In genomic region chr9:37002413-37003217, GRCh38 we compare ENCODE assay signal across 15 cellular contexts. TPM values are rescaled to one million over a fixed set of nuclear protein-coding genes. Genes with fewer than 3 reads are reported as not detected.
DNase-seq lines count a peak whose midpoint lies in the region; ATAC-seq, FAIRE-seq and TF ChIP-seq lines count a peak whose summit lies in the region.
"Had no signal": no experiment of that assay in that cellular context is flagged by ENCODE, and none has a peak within 500 bp of the region (broad histone marks: within the 10 kb centered on the region; RNA-seq: fewer than 3 reads in every experiment).

No MANE protein-coding gene starts in this region.

- H4K20me1 ChIP-seq in BLaER1 (peaks cover 100% of the 10 kb centered on the region), GM23338 (replicated peaks; ENCODE audit: insufficient read depth) (0 out of 2 replicates have a peak, but pooled peaks cover 4% of the 10 kb centered on the region), GM12878 (ENCODE audit: control insufficient read depth, insufficient read depth) (no peaks in the 10 kb centered on the region)

- H3K27ac ChIP-seq in BLaER1 (peak overlapping the region; percentile 57), GM23338 (ENCODE audit: low read depth) (no peak overlapping the region), GM12878 (ENCODE audit: control insufficient read depth, insufficient read depth) (peak overlapping the region; percentile 98), mesodermal cell (ENCODE audit: low read depth, low read length, severe bottlenecking) (no peak overlapping the region)
- H3K27ac ChIP-seq: tibial artery had no signal

- TF ChIP-seq RAD21 in GM12878 (IDR thresholded peaks at IDR 0.05; ENCODE audit: insufficient read depth, low read depth, low read length): no peak

- H3F3A ChIP-seq in GM23338 (replicated peaks; ENCODE audit: low read depth): no peaks in the 10 kb centered on the region

- no peaks in the 10 kb centered on the region for H3K9me3 Mint-ChIP-seq in GM23338

- H3K9me3 ChIP-seq in BLaER1: no peaks in the 10 kb centered on the region
- no peaks in the 10 kb centered on the region for H3K9me3 ChIP-seq in GM12878 (replicated peaks; ENCODE audit: control insufficient read depth, insufficient read depth, low read length)
- no peaks in the 10 kb centered on the region for H3K9me3 ChIP-seq in mesodermal cell (ENCODE audit: control insufficient read depth, low read length)
- H3K9me3 ChIP-seq: tibial artery had no signal

- peaks cover 45% of the 10 kb centered on the region for H3K27me3 ChIP-seq in BLaER1
- H3K27me3 ChIP-seq in GM23338 (ENCODE audit: insufficient read depth): peaks cover 77% of the 10 kb centered on the region
- no peaks in the 10 kb centered on the region for H3K27me3 ChIP-seq in GM12878 (replicated peaks in 1 of 2; ENCODE audit: control insufficient read depth in 2 of 2, insufficient read depth in 2 of 2, low read length in 1 of 2)

- peak overlapping the region; percentile 34; the same call in 1 of the 2 replicates for H3K4me3 ChIP-seq in BLaER1
- peak overlapping the region; percentile 69 for H3K4me3 ChIP-seq in GM23338
- peak overlapping the region; percentile 45; the same call in 1 of the 2 replicates for H3K4me3 ChIP-seq in GM12878
- H3K4me3 ChIP-seq in mesodermal cell (ENCODE audit: extremely low read depth, insufficient read depth, low read length, poor library complexity, severe bottlenecking): peak overlapping the region; percentile 3
- H3K4me3 ChIP-seq: tibial artery had no signal

- CTCF ChIA-PET in GM12878 (lab: Yijun Ruan, JAX): interaction anchor here (0.6 to 9.4 kb wide), 6 partner anchors 12 to 332 kb away, joined by 3 to 140 read pairs (median 6); no protein-coding TSS in a partner anchor

- ATAC-seq in GM23338 (peak; percentile 44), GM12878 (no peak; the same call in 2 of the 3 replicates), HG03432 (IDR thresholded peaks at IDR 0.05; ENCODE audit: unreplicated experiment) (no peak)

- H3K79me2 ChIP-seq in GM23338 (replicated peaks; ENCODE audit: insufficient read depth): no peaks in the 10 kb centered on the region
- H3K79me2 ChIP-seq in GM12878 (ENCODE audit: control insufficient read depth, insufficient read depth, low read length): peaks cover 88% of the 10 kb centered on the region

- H3K4me3 Mint-ChIP-seq in GM23338: peak overlapping the region; percentile 76

- peaks cover 25% of the 10 kb centered on the region for H3K4me1 Mint-ChIP-seq in GM23338

- peaks cover 97% of the 10 kb centered on the region for H3K36me3 ChIP-seq in BLaER1
- no peaks in the 10 kb centered on the region; the same call in 1 of the 2 replicates for H3K36me3 ChIP-seq in GM23338 (ENCODE audit: insufficient read depth)
- H3K36me3 ChIP-seq in GM12878 (ENCODE audit: control insufficient read depth in 2 of 2, insufficient read depth in 2 of 2, low read length in 1 of 2): peaks cover 12 to 19% of the 10 kb centered on the region in 2 experiments; a peak in 3 of 4 replicates
- H3K36me3 ChIP-seq in mesodermal cell (ENCODE audit: control insufficient read depth, insufficient read depth, low read length): no peaks in the 10 kb centered on the region
- H3K36me3 ChIP-seq: tibial artery had no signal

- RAD21 ChIA-PET in GM12878 (lab: Charles Lee; ENCODE audit: unreplicated experiment): interaction anchor here (1.3 to 7.6 kb wide), 7 partner anchors 8 to 339 kb away, joined by 4 to 175 read pairs (median 7); no protein-coding TSS in a partner anchor

- H3K4me1 ChIP-seq in BLaER1 (peaks cover 100% of the 10 kb centered on the region), GM23338 (ENCODE audit: insufficient read depth) (peaks cover 25% of the 10 kb centered on the region), GM12878 (ENCODE audit: control insufficient read depth, insufficient read depth, low read length) (peaks cover 91% of the 10 kb centered on the region), mesodermal cell (ENCODE audit: control insufficient read depth, insufficient read depth, low read length, poor library complexity, severe bottlenecking) (no peaks in the 10 kb centered on the region)

- no peak for FAIRE-seq in GM12878 (lab: Jason Lieb, UNC)
- FAIRE-seq in H54 (lab: Jason Lieb, UNC): no peak

- H3K36me3 Mint-ChIP-seq in GM23338 (ENCODE audit: low read depth): no peaks in the 10 kb centered on the region

- no peak overlapping the region for H3K27ac Mint-ChIP-seq in GM23338

- 23% methylated on average over 60 of the region's 62 CpGs for WGBS in GM12878 (ENCODE audit: insufficient coverage, insufficient replicate concordance, low lambda C conversion rate, missing lambda C conversion rate)
- 14 to 16% methylated on average over 51 to 53 of the region's 62 CpGs for WGBS in mesodermal cell (ENCODE audit: insufficient coverage in 2 of 2), 2 experiments

- TF ChIP-seq CTCF in GM23338 (conservative IDR thresholded peaks at IDR 0.05; ENCODE audit: low read depth in 2 of 2): no peak
- no peak for TF ChIP-seq CTCF in GM12878 (IDR thresholded peaks at IDR 0.05 in 2 of 3, conservative IDR thresholded peaks at IDR 0.05 in 1 of 3; ENCODE audit: control insufficient read depth in 2 of 3, extremely low read depth in 1 of 3, insufficient read depth in 1 of 3, low read depth in 3 of 3, low read length in 3 of 3)
- no peak for TF ChIP-seq CTCF in GM13977 (IDR thresholded peaks at IDR 0.05; ENCODE audit: extremely low read depth, insufficient read depth, missing control alignments)

- POLR2A ChIA-PET in GM12878 (lab: Charles Lee): interaction anchor here (0.8 to 17.3 kb wide), 4 partner anchors 8 to 32 kb away, joined by 6 to 354 read pairs (median 18); partner anchors contain the start of gene PAX5

- H3K4me2 ChIP-seq in BLaER1: peak overlapping the region; percentile 93
- H3K4me2 ChIP-seq in GM23338: peak overlapping the region; percentile 90
- peak overlapping the region; percentile 84 for H3K4me2 ChIP-seq in GM12878 (ENCODE audit: control insufficient read depth, insufficient read depth)

- DNase-seq in GM23338 (ENCODE audit: low spot score): peak; percentile 60
- no peak for DNase-seq in GM12878 (ENCODE audit: low read depth, low spot score)
- no peak for DNase-seq in NCI-H1417 (lab: John Stamatoyannopoulos, UW)
- DNase-seq in H54 (ENCODE audit: insufficient read length, low spot score): no peak
- DNase-seq in GM13977 (ENCODE audit: low spot score): no peak
- DNase-seq: activated CD8-positive, alpha-beta memory T cell treated with anti-CD3 and anti-CD28 coated beads, Interleukin-2, amount 50 U/mL, for 4 hours; head of caudate nucleus; NCI-H1092 treated with DMSO at 0.1 percent for 48 hours; NCI-H2227 treated with DMSO at 0.1 percent for 48 hours; tibial artery had no signal

- H2AFZ ChIP-seq in GM23338: peak overlapping the region; percentile 81
- H2AFZ ChIP-seq in GM12878 (ENCODE audit: control insufficient read depth, low read depth, low read length): no peak overlapping the region

- no peak for TF ChIP-seq EP300 in GM12878 (IDR thresholded peaks at IDR 0.05; ENCODE audit: borderline replicate concordance in 1 of 2, control insufficient read depth in 1 of 2, low read depth in 2 of 2, low read length in 2 of 2)

- H3K9ac ChIP-seq in BLaER1: peak overlapping the region; percentile 35
- peak overlapping the region; percentile 67 for H3K9ac ChIP-seq in GM12878 (ENCODE audit: control insufficient read depth, insufficient read depth, low read length)

- TF ChIP-seq POLR2A in GM12878 (IDR thresholded peaks at IDR 0.05; ENCODE audit: low read depth, low read length) (peak; percentile 36), H54 (IDR thresholded peaks at IDR 0.05; ENCODE audit: low read depth, low read length) (no peak)

- H3K9me2 ChIP-seq in GM23338 (ENCODE audit: insufficient read depth): no peaks in the 10 kb centered on the region

- in situ Hi-C loops in GM12878 (cut with MboI) (no loop called here), GM13977 (cut with MboI; ENCODE audit: low pct_unique_long_range_greater_than_20kb, low sequenced_read_pairs, unreplicated experiment) (no loop called here)

- SMC1A ChIA-PET in GM12878 (lab: Charles Lee; ENCODE audit: uncharacterized antibody, unreplicated experiment): interaction anchor here (0.7 to 12.3 kb wide), 8 partner anchors 9 to 326 kb away, joined by 3 to 227 read pairs (median 5); no protein-coding TSS in a partner anchor

- peaks cover 40% of the 10 kb centered on the region for H3K27me3 Mint-ChIP-seq in GM23338 (ENCODE audit: insufficient read depth, low read depth, poor library complexity)

- intact Hi-C loops in GM12878 (cut with micrococcal nuclease; ENCODE audit: unreplicated experiment): loop anchor here (10.0 kb wide), 1 partner anchor 58 kb away; no protein-coding TSS in a partner anchor

- BruUV-seq in GM12878 (replicated peaks; lab: Mats Ljungman, UMichigan): no TSS peak

TF ChIP-seq in GM23338, 12 proteins besides CTCF, POLR2A, EP300 and RAD21:
- TF ChIP-seq EZH2 (IDR thresholded peaks at IDR 0.05; ENCODE audit: low read depth, unreplicated experiment): peak; percentile 76
- no peak for TF ChIP-seq POLR2AphosphoS5 (IDR thresholded peaks at IDR 0.05; ENCODE audit: low read depth)

RNA-seq across cellular contexts. Expression of gene PAX5, which starts 31.5 kb away (rescaled TPM):
- total RNA-seq in GM23338 (2014; rRNA removed; shearing (Covaris generic)): 0.17 and 0.27 TPM in 2 replicates
- polyA plus RNA-seq in GM23338 (2016; fragmentation: Nextera tagmentation; extraction: Ambion mirVana) (0.30 and 0.60 TPM in 2 replicates), GM12878 (2011; rRNA removed) (12.7 and 23.6 TPM in 2 replicates), GM12878 (2014; fragmentation: Illumina TruSeq; extraction: Trizol) (29.9 and 48.1 TPM in 2 replicates), GM12878 (2014; fragmentation: Nextera tagmentation; extraction: Ambion mirVana) (1 to 10 TPM; 2.2 to 2.4 TPM), GM12878 (2014; rRNA removed) (36.8 and 44.5 TPM in 2 replicates), GM12878 (2016; fragmentation: Nextera tagmentation; extraction: Ambion mirVana) (10 to 100 TPM; 31.2 to 32.6 TPM)
- total RNA-seq in GM12878 (2013; cell fraction: nucleolus; rRNA removed): 196 and 209 TPM in 2 replicates
- total RNA-seq in GM12878 (2014; rRNA removed) (45.7 and 45.9 TPM in 2 replicates), GM12878 (2014; rRNA removed; fragmentation: Illumina TruSeq; extraction: Trizol) (27.3 and 28.1 TPM in 2 replicates), GM12878 (2021) (118 and 123 TPM in 2 replicates)
- polyA plus RNA-seq in GM12878 (2011; ENCODE audit: low read depth): 24.5 TPM
- 26.7 and 29.9 TPM in 2 replicates for polyA plus RNA-seq in GM12878 (2011; cell fraction: cytosol; rRNA removed)
- polyA plus RNA-seq in GM12878 (2011; cell fraction: nucleus; rRNA removed): 57.1 and 80.5 TPM in 2 replicates
- polyA plus RNA-seq in GM12878 (2012): 41.7 and 47.1 TPM in 2 replicates
- 57.6 and 59.1 TPM in 2 replicates for polyA minus RNA-seq in GM12878 (2011; rRNA and poly(A)+ RNA removed)
- 23.0 and 30.2 TPM in 2 replicates for polyA minus RNA-seq in GM12878 (2011; cell fraction: cytosol; rRNA and poly(A)+ RNA removed)
- 66.4 and 122 TPM in 2 replicates for polyA minus RNA-seq in GM12878 (2011; cell fraction: nucleus; rRNA and poly(A)+ RNA removed)
- 0.33 TPM for polyA plus RNA-seq in mesodermal cell (2013, experiment 1 of 2)
- 0.20 TPM for polyA plus RNA-seq in mesodermal cell (2013, experiment 2 of 2)
- total RNA-seq: epithelial cell of proximal tubule, SK-MEL-5 had no signal

Comparison
In these comparisons a context has a peak if more than half of its experiments do, and no peak if none do; other contexts are left out.
1. H3K27ac ChIP-seq: peak in BLaER1 (single experiment) and GM12878 (single experiment); none in GM23338 (single experiment) and mesodermal cell (single experiment).
2. H3K4me3 ChIP-seq: peak in every context shown above with its lines; median percentile 69 in GM23338; 45 in GM12878; 34 in BLaER1; 3 in mesodermal cell.
3. RNA of gene PAX5, which starts 31.5 kb away (total RNA-seq): 27.3 to 209 TPM in GM12878; 0.17 to 0.27 TPM in GM23338; every median in the first group is over 10 times any median in the second.
4. Peak in every context shown above with its lines, with median percentiles within 50 percentile points of each other: H3K4me2 ChIP-seq.